ENCODE assay signal across 8 cellular contexts in genomic region chr10:73875139-73875475, GRCh38. TPM values are rescaled to one million over a fixed set of nuclear protein-coding genes. Genes with fewer than 3 reads are reported as not detected.
DNase-seq lines count a peak whose midpoint lies in the region; ATAC-seq, FAIRE-seq and TF ChIP-seq lines count a peak whose summit lies in the region.

No MANE protein-coding gene starts in this region.

- H2AK5ac ChIP-seq in H1 (ENCODE audit: low read depth, low read length), result no peak overlapping the region

- H2BK20ac ChIP-seq in H1 (ENCODE audit: low read length), result no peak overlapping the region

- H3K36me3 ChIP-seq in GM06990 (ENCODE audit: control insufficient read depth, insufficient read depth, low read length) (no peaks in the 10 kb centered on the region), PC-3 (ENCODE audit: low read depth, low read length) (peaks cover 27% of the 10 kb centered on the region), H1 (ENCODE audit: control insufficient read depth in 2 of 4, insufficient read depth in 4 of 4, low read length in 3 of 4) (peaks cover 4 to 15% (median 10%) of the 10 kb centered on the region in 4 experiments; a peak in 5 of 8 replicates), prostate gland (no peaks in the 10 kb centered on the region)

- H3K4me3 ChIP-seq in GM06990 (replicated peaks; ENCODE audit: low read depth, low read length) (peak overlapping the region; percentile 78), PC-3 (ENCODE audit: low read length) (peak overlapping the region; percentile 67), H1 (ENCODE audit: extremely low read depth in 1 of 4, insufficient read depth in 2 of 4, low read depth in 3 of 4, low read length in 4 of 4) (peak overlapping the region; percentile 47 to 64 (median 60)), prostate gland (peak overlapping the region; percentile 67 to 88)

- no peak overlapping the region for H3K23ac ChIP-seq in H1 (ENCODE audit: insufficient read length)

- H3K79me2 ChIP-seq in PC-3 (ENCODE audit: low read length) (peaks cover 37% of the 10 kb centered on the region), H1 (ENCODE audit: control insufficient read depth in 1 of 2, insufficient read depth in 2 of 2, low read length in 2 of 2) (peaks cover 0 to 31% of the 10 kb centered on the region in 2 experiments; a peak in 3 of 4 replicates)

- H3K4me2 ChIP-seq in PC-3 (ENCODE audit: low read length) (peak overlapping the region; percentile 83), H1 (ENCODE audit: insufficient read depth in 1 of 2, low read depth in 2 of 2, low read length in 2 of 2) (peak overlapping the region; percentile 74 to 78)

- H2BK5ac ChIP-seq in H1 (ENCODE audit: low read depth, low read length), result 0 out of 2 replicates have a peak overlapping the region, but pooled peaks have one; percentile 52

- WGBS in H1 (ENCODE audit: extremely low coverage in 1 of 2, insufficient coverage in 1 of 2, insufficient read length in 1 of 2, insufficient replicate concordance in 2 of 2, low coverage in 1 of 2, low lambda C conversion rate in 2 of 2, missing lambda C conversion rate in 1 of 2), 2 experiments, result 72% methylated on average over 3 of the region's 3 CpGs; no CpG with 5 or more reads in 1 of the 2 experiments
- 35% methylated on average over 3 of the region's 3 CpGs for WGBS in prostate gland

- peaks cover 54% of the 10 kb centered on the region for H3K4me1 ChIP-seq in PC-3 (ENCODE audit: insufficient read depth, low read length)
- peaks cover 0 to 16% (median 9%) of the 10 kb centered on the region in 4 experiments; a peak in 6 of 7 replicates for H3K4me1 ChIP-seq in H1 (replicated peaks in 1 of 4; ENCODE audit: control insufficient read depth in 3 of 4, insufficient read depth in 4 of 4, low read length in 3 of 4)
- H3K4me1 ChIP-seq in prostate gland (replicated peaks), result peaks cover 9% of the 10 kb centered on the region

- peaks cover 9% of the 10 kb centered on the region; the same call in 1 of the 2 replicates for H3K23me2 ChIP-seq in H1 (ENCODE audit: low read depth, low read length)

- H2BK15ac ChIP-seq in H1 (ENCODE audit: low read length), result no peak overlapping the region

- no peak for TF ChIP-seq POLR2A in H1 (IDR thresholded peaks at IDR 0.05; ENCODE audit: control extremely low read depth in 1 of 2, low read depth in 2 of 2, low read length in 2 of 2)
- no peak for TF ChIP-seq POLR2A in prostate gland (IDR thresholded peaks at IDR 0.05)

- H2BK120ac ChIP-seq in H1 (replicated peaks; ENCODE audit: low read depth, low read length), result no peak overlapping the region

- TF ChIP-seq EP300 in H1 (IDR thresholded peaks at IDR 0.05; ENCODE audit: borderline replicate concordance in 1 of 2, low read depth in 2 of 2, low read length in 2 of 2), result no peak

- H3K14ac ChIP-seq in H1 (ENCODE audit: insufficient read length), result no peak overlapping the region

- peak overlapping the region; percentile 89 for H2AFZ ChIP-seq in PC-3 (ENCODE audit: low read length)
- peak overlapping the region; percentile 4; the same call in 1 of the 2 replicates for H2AFZ ChIP-seq in H1 (ENCODE audit: low read length)

- H3K79me1 ChIP-seq in H1 (ENCODE audit: low read depth, low read length), result peaks cover 17% of the 10 kb centered on the region

- no peak overlapping the region for H4K91ac ChIP-seq in H1 (replicated peaks; ENCODE audit: insufficient read length, low read length)

- H3K9me3 ChIP-seq in PC-3 (ENCODE audit: low read length) (no peaks in the 10 kb centered on the region), H1 (ENCODE audit: insufficient read depth in 2 of 2, low read depth in 1 of 2, low read length in 1 of 2) (no peaks in the 10 kb centered on the region), prostate gland (no peaks in the 10 kb centered on the region)

- no peak overlapping the region; the same call in 1 of the 2 replicates for H4K8ac ChIP-seq in H1 (ENCODE audit: extremely low read depth, insufficient read depth, low read length)

- no peak overlapping the region for H3K56ac ChIP-seq in H1 (replicated peaks; ENCODE audit: insufficient read length, low read depth, low read length)

- no peak overlapping the region for H4K5ac ChIP-seq in H1 (ENCODE audit: insufficient read length, low read depth, low read length)

- no peak overlapping the region for H3K18ac ChIP-seq in H1 (ENCODE audit: extremely low read depth, low read length)

- no peak for FAIRE-seq in H1 (lab: Jason Lieb, UNC)

- intact Hi-C loops in PC-3 (cut with micrococcal nuclease), result loop anchor here (5.0 kb wide), 2 partner anchors 38 to 223 kb away; no protein-coding TSS in a partner anchor
- intact Hi-C loops in prostate gland (cut with DNase I), result no loop called here

- peaks cover 33% of the 10 kb centered on the region for H4K20me1 ChIP-seq in PC-3 (ENCODE audit: low read length)
- H4K20me1 ChIP-seq in H1 (replicated peaks in 1 of 2; ENCODE audit: control insufficient read depth in 1 of 2, insufficient read depth in 2 of 2, low read length in 2 of 2), result peaks cover 12 to 15% of the 10 kb centered on the region in 2 experiments

- H3F3A ChIP-seq in PC-3 (ENCODE audit: low read length, unreplicated experiment), result no peaks in the 10 kb centered on the region

- no peak overlapping the region for H2BK12ac ChIP-seq in H1 (ENCODE audit: low read depth, low read length)

- TF ChIP-seq RAD21 in H1 (IDR thresholded peaks at IDR 0.05 in 1 of 2, conservative IDR thresholded peaks at IDR 0.05 in 1 of 2; ENCODE audit: low read depth in 2 of 2, low read length in 2 of 2), result no peak

- H3K4ac ChIP-seq in H1 (replicated peaks; ENCODE audit: insufficient read length, low read depth, low read length), result no peak overlapping the region

- TSS peak; percentile 58 for BruUV-seq in PC-3 (replicated peaks; lab: Mats Ljungman, UMichigan)

- CTCF ChIA-PET in PC-3 (lab: Charles Lee) (interaction anchor here (0.7 to 1.1 kb wide), 3 partner anchors 21 to 66 kb away, joined by 3 read pairs; no protein-coding TSS in a partner anchor), H1 (lab: Charles Lee; ENCODE audit: partially characterized antibody) (interaction anchor here (1.0 to 27.0 kb wide), 5 partner anchors 11 to 61 kb away, joined by 3 to 681 read pairs (median 243); no protein-coding TSS in a partner anchor)

- ATAC-seq in GM21717 (IDR thresholded peaks at IDR 0.05; ENCODE audit: unreplicated experiment) (peak; percentile 25), PC-3 (no peak)

- DNase-seq in GM06990 (ENCODE audit: extremely low read depth, insufficient read length) (no peak), PC-3 (no peak), H1 (ENCODE audit: low read depth in 1 of 2, low spot score in 2 of 2) (no peak), prostate gland (ENCODE audit: low spot score) (no peak), retina (no peak), NCI-H524 (lab: John Stamatoyannopoulos, UW) (no peak), iPS-NIHi11 (ENCODE audit: low spot score) (no peak)

- no peaks in the 10 kb centered on the region for H3K9me2 ChIP-seq in PC-3 (replicated peaks; ENCODE audit: low read length)

- H3K27ac ChIP-seq in PC-3 (ENCODE audit: low read length) (no peak overlapping the region), H1 (ENCODE audit: low read depth, low read length) (no peak overlapping the region), prostate gland (peak overlapping the region; percentile 50 to 65)

- no peak for TF ChIP-seq CTCF in GM06990 (IDR thresholded peaks at IDR 0.05; ENCODE audit: insufficient read depth, low read length, poor library complexity, severe bottlenecking)
- TF ChIP-seq CTCF in PC-3 (conservative IDR thresholded peaks at IDR 0.05; ENCODE audit: low read depth, low read length), result no peak
- no peak for TF ChIP-seq CTCF in H1 (IDR thresholded peaks at IDR 0.05; ENCODE audit: control extremely low read depth in 1 of 3, insufficient read depth in 1 of 3, low read depth in 1 of 3, low read length in 3 of 3)
- TF ChIP-seq CTCF in prostate gland (IDR thresholded peaks at IDR 0.05), result no peak

- no peaks in the 10 kb centered on the region for H3K27me3 ChIP-seq in GM06990 (replicated peaks; ENCODE audit: control insufficient read depth, insufficient read depth, low read length)
- H3K27me3 ChIP-seq in PC-3 (ENCODE audit: low read length), result no peaks in the 10 kb centered on the region
- peaks cover 0 to 3% (median 0%) of the 10 kb centered on the region in 4 experiments; a peak in 1 of 7 replicates for H3K27me3 ChIP-seq in H1 (replicated peaks in 1 of 4; ENCODE audit: control insufficient read depth in 3 of 4, extremely low read depth in 1 of 4, insufficient read depth in 3 of 4, low read length in 3 of 4)
- H3K27me3 ChIP-seq in prostate gland (replicated peaks; ENCODE audit: insufficient read depth), result no peaks in the 10 kb centered on the region

- POLR2A ChIA-PET in PC-3 (lab: Charles Lee; ENCODE audit: unreplicated experiment), result interaction anchor here (0.6 kb wide), 1 partner anchor 163 kb away, joined by 4 read pairs; no protein-coding TSS in a partner anchor
- POLR2A ChIA-PET in H1 (lab: Charles Lee; ENCODE audit: partially characterized antibody), result interaction anchor here (0.8 to 1.8 kb wide), 6 partner anchors 8 to 123 kb away, joined by 3 to 9 read pairs (median 4); partner anchors contain the start of gene VCL

- H3K9ac ChIP-seq in PC-3 (ENCODE audit: low read length), result peak overlapping the region; percentile 41
- H3K9ac ChIP-seq in H1 (replicated peaks in 1 of 4; ENCODE audit: extremely low read depth in 1 of 4, low read depth in 3 of 4, low read length in 3 of 4), result no peak overlapping the region; a peak in 1 of 7 replicates

RNA-seq across cellular contexts. Expression of gene CAMK2G, which starts 0.8 kb away (rescaled TPM):
- total RNA-seq in PC-3 (2014; rRNA removed) (170 and 179 TPM in 2 replicates), prostate gland (10 to 100 TPM; 41.9 to 47.8 TPM)
- total RNA-seq in H1 (2021; fragmentation: NEBNext Ultra II Directional; extraction: Animal tissue kit (Norgen Biotek cat#: 25700)), result 29.9 and 31.7 TPM in 2 replicates
- 28.9 and 31.9 TPM in 2 replicates for polyA plus RNA-seq in H1 (2011; rRNA removed)
- polyA plus RNA-seq in H1 (2011; cell fraction: cytosol; rRNA removed), result 37.7 TPM
- 77.7 TPM for polyA plus RNA-seq in H1 (2011; cell fraction: nucleus; rRNA removed)
- polyA plus RNA-seq in H1 (2012, experiment 1 of 2), result 31.3 to 38.7 TPM (median 34.5 TPM) in 4 replicates
- polyA plus RNA-seq in H1 (2012, experiment 2 of 2), result 22.7 TPM
- 23.2 TPM for polyA plus RNA-seq in H1 (2013, experiment 1 of 2)
- 21.7 TPM for polyA plus RNA-seq in H1 (2013, experiment 2 of 2)
- polyA minus RNA-seq in H1 (2011; rRNA and poly(A)+ RNA removed), result 38.9 and 49.0 TPM in 2 replicates
- polyA minus RNA-seq in H1 (2011; cell fraction: cytosol; rRNA and poly(A)+ RNA removed), result 20.9 TPM
- 32.5 TPM for polyA minus RNA-seq in H1 (2011; cell fraction: nucleus; rRNA and poly(A)+ RNA removed)

RNA-seq across cellular contexts. Expression of gene PLAU, which starts 35.8 kb away (rescaled TPM):
- total RNA-seq in PC-3 (2014; rRNA removed) (1,570 and 1,582 TPM in 2 replicates), prostate gland (10 to 100 TPM in 1 of 2 donors, 1 to 10 TPM in 1; 7.1 to 11.0 TPM)
- total RNA-seq in H1 (2021; fragmentation: NEBNext Ultra II Directional; extraction: Animal tissue kit (Norgen Biotek cat#: 25700)), result 23.8 and 26.1 TPM in 2 replicates
- 15.8 and 16.2 TPM in 2 replicates for polyA plus RNA-seq in H1 (2011; rRNA removed)
- polyA plus RNA-seq in H1 (2011; cell fraction: cytosol; rRNA removed), result 19.5 TPM
- polyA plus RNA-seq in H1 (2011; cell fraction: nucleus; rRNA removed), result 21.1 TPM
- 19.7 to 29.1 TPM (median 26.3 TPM) in 4 replicates for polyA plus RNA-seq in H1 (2012, experiment 1 of 2)
- 23.8 TPM for polyA plus RNA-seq in H1 (2012, experiment 2 of 2)
- polyA plus RNA-seq in H1 (2013, experiment 1 of 2), result 30.9 TPM
- 32.5 TPM for polyA plus RNA-seq in H1 (2013, experiment 2 of 2)
- polyA minus RNA-seq in H1 (2011; rRNA and poly(A)+ RNA removed), result 9.7 and 10.8 TPM in 2 replicates
- 6.0 TPM for polyA minus RNA-seq in H1 (2011; cell fraction: cytosol; rRNA and poly(A)+ RNA removed)
- polyA minus RNA-seq in H1 (2011; cell fraction: nucleus; rRNA and poly(A)+ RNA removed), result 4.4 TPM

Comparison
In these comparisons a context has a peak if more than half of its experiments do, and no peak if none do; other contexts are left out.
1. H3K27ac ChIP-seq: peak in prostate gland (2 of 2); none in PC-3 (single experiment) and H1 (single experiment).
2. RNA of gene PLAU, which starts 35.8 kb away (total RNA-seq): 1,570 to 1,582 TPM in PC-3; 23.8 to 26.1 TPM in H1 and 7.1 to 11.0 TPM in prostate gland; every median in the first group is over 10 times any median in the second.
3. Peak in every context shown above with its lines, with median percentiles within 50 percentile points of each other: H3K4me3 ChIP-seq.